Comparison of ENCODE assay signal across 17 cellular contexts in the genomic region with DNA sequence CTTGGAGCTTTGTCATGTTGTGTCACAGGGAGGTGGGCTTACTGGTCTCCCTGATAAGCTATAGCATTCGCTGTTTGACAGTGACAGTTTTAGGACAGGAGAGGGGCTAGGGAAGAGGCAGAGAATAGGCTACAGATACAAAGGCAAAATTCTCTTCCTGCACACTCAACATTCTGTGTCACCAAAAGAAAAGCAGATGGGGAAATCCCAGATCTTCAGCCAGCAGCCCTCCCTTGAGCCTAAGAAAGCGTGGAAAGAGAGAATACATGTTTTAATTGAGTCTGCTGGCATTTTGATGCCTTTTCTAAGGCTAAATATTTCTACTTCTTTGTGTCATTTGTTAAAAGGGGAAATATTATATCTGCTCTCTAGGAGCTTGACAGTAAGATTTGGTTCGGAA.
DNase-seq lines count a peak whose midpoint lies in the region; ATAC-seq, FAIRE-seq and TF ChIP-seq lines count a peak whose summit lies in the region.
"Had no signal": no experiment of that assay in that cellular context is flagged by ENCODE, and none has a peak within 500 bp of the region (broad histone marks: within the 10 kb centered on the region; RNA-seq: fewer than 3 reads in every experiment).

No MANE protein-coding gene starts in this region.

- intact Hi-C loops in Right ventricle myocardium inferior (cut with DNase I) (no loop called here), right cardiac atrium (cut with DNase I) (no loop called here)

- no peak overlapping the region for H2BK15ac ChIP-seq in H1 (ENCODE audit: low read length)

- H4K5ac ChIP-seq in H1 (ENCODE audit: insufficient read length, low read depth, low read length): no peak overlapping the region

- H3K27me3 ChIP-seq in right cardiac atrium (ENCODE audit: control insufficient read depth, insufficient read depth): no peaks in the 10 kb centered on the region
- H3K27me3 ChIP-seq in H1 (replicated peaks in 1 of 4; ENCODE audit: control insufficient read depth in 3 of 4, extremely low read depth in 1 of 4, insufficient read depth in 3 of 4, low read length in 3 of 4): no peaks in the 10 kb centered on the region
- no peaks in the 10 kb centered on the region for H3K27me3 ChIP-seq in layer of hippocampus (ENCODE audit: control insufficient read depth, insufficient read depth, low read length)
- H3K27me3 ChIP-seq: BLaER1 had no signal

- H3K9me3 ChIP-seq in right cardiac atrium (ENCODE audit: control insufficient read depth, low read length) (no peaks in the 10 kb centered on the region), H1 (ENCODE audit: insufficient read depth in 2 of 2, low read depth in 1 of 2, low read length in 1 of 2) (no peaks in the 10 kb centered on the region)
- H3K9me3 ChIP-seq: BLaER1 had no signal

- H3K4me3 ChIP-seq in right cardiac atrium (ENCODE audit: low read length): no peak overlapping the region
- H3K4me3 ChIP-seq in H1 (ENCODE audit: extremely low read depth in 1 of 4, insufficient read depth in 2 of 4, low read depth in 3 of 4, low read length in 4 of 4): no peak overlapping the region
- H3K4me3 ChIP-seq: BLaER1 had no signal

- H2BK20ac ChIP-seq in H1 (ENCODE audit: low read length): no peak overlapping the region

- H3K36me3 ChIP-seq in H1 (ENCODE audit: control insufficient read depth in 2 of 4, insufficient read depth in 4 of 4, low read length in 3 of 4): no peaks in the 10 kb centered on the region
- H3K36me3 ChIP-seq: BLaER1 had no signal

- H3K4me1 ChIP-seq in right cardiac atrium (ENCODE audit: control insufficient read depth, insufficient read depth, low read length) (no peaks in the 10 kb centered on the region), H1 (replicated peaks in 1 of 4; ENCODE audit: control insufficient read depth in 3 of 4, insufficient read depth in 4 of 4, low read length in 3 of 4) (peaks cover 0 to 9% (median 5%) of the 10 kb centered on the region in 4 experiments; a peak in 3 of 7 replicates)

- WGBS in right cardiac atrium: 60% methylated on average over 3 of the region's 3 CpGs
- 85% methylated on average over 3 of the region's 3 CpGs; no CpG with 5 or more reads in 1 of the 2 experiments for WGBS in H1 (ENCODE audit: extremely low coverage in 1 of 2, insufficient coverage in 1 of 2, insufficient read length in 1 of 2, insufficient replicate concordance in 2 of 2, low coverage in 1 of 2, low lambda C conversion rate in 2 of 2, missing lambda C conversion rate in 1 of 2), 2 experiments

- no peak overlapping the region for H3K4me2 ChIP-seq in H1 (ENCODE audit: insufficient read depth in 1 of 2, low read depth in 2 of 2, low read length in 2 of 2)
- H3K4me2 ChIP-seq: BLaER1, KMS-11 had no signal

- no peak overlapping the region for H2BK12ac ChIP-seq in H1 (ENCODE audit: low read depth, low read length)

- no peak overlapping the region for H4K91ac ChIP-seq in H1 (replicated peaks; ENCODE audit: insufficient read length, low read length)

- no peak overlapping the region for H2BK5ac ChIP-seq in H1 (ENCODE audit: low read depth, low read length)

- no peak overlapping the region for H4K8ac ChIP-seq in H1 (ENCODE audit: extremely low read depth, insufficient read depth, low read length)

- TF ChIP-seq CTCF in H1 (IDR thresholded peaks at IDR 0.05; ENCODE audit: control extremely low read depth in 1 of 3, insufficient read depth in 1 of 3, low read depth in 1 of 3, low read length in 3 of 3): no peak

- H3K18ac ChIP-seq in H1 (ENCODE audit: extremely low read depth, low read length): no peak overlapping the region

- no peak overlapping the region for H3K23ac ChIP-seq in H1 (ENCODE audit: insufficient read length)

- no peak overlapping the region for H3K9ac ChIP-seq in H1 (replicated peaks in 1 of 4; ENCODE audit: extremely low read depth in 1 of 4, low read depth in 3 of 4, low read length in 3 of 4)
- H3K9ac ChIP-seq: BLaER1, KMS-11 had no signal

- peak; percentile 21 for ATAC-seq in Right ventricle myocardium inferior
- ATAC-seq in right cardiac atrium: no peak
- ATAC-seq: CD8-positive, alpha-beta T cell had no signal

- no peaks in the 10 kb centered on the region for H4K20me1 ChIP-seq in H1 (replicated peaks in 1 of 2; ENCODE audit: control insufficient read depth in 1 of 2, insufficient read depth in 2 of 2, low read length in 2 of 2)
- H4K20me1 ChIP-seq: BLaER1 had no signal

- H3K27ac ChIP-seq in right cardiac atrium (ENCODE audit: low read length): no peak overlapping the region
- H3K27ac ChIP-seq in H1 (ENCODE audit: low read depth, low read length): no peak overlapping the region
- peak overlapping the region; percentile 23 for H3K27ac ChIP-seq in layer of hippocampus (ENCODE audit: low read depth, low read length)
- H3K27ac ChIP-seq: BLaER1, KMS-11 had no signal

- H3K4ac ChIP-seq in H1 (replicated peaks; ENCODE audit: insufficient read length, low read depth, low read length): no peak overlapping the region

- H3K79me1 ChIP-seq in H1 (ENCODE audit: low read depth, low read length): no peaks in the 10 kb centered on the region

- H3K14ac ChIP-seq in H1 (ENCODE audit: insufficient read length): no peak overlapping the region

- 0 out of 2 replicates have a peak overlapping the region, but pooled peaks have one; percentile 71 for H2AFZ ChIP-seq in H1 (ENCODE audit: low read length)

- H3K79me2 ChIP-seq in H1 (ENCODE audit: control insufficient read depth in 1 of 2, insufficient read depth in 2 of 2, low read length in 2 of 2): no peaks in the 10 kb centered on the region

- H3K23me2 ChIP-seq in H1 (ENCODE audit: low read depth, low read length): no peaks in the 10 kb centered on the region

- no peak overlapping the region for H2AK5ac ChIP-seq in H1 (ENCODE audit: low read depth, low read length)

- TF ChIP-seq RAD21 in H1 (IDR thresholded peaks at IDR 0.05 in 1 of 2, conservative IDR thresholded peaks at IDR 0.05 in 1 of 2; ENCODE audit: low read depth in 2 of 2, low read length in 2 of 2): no peak

- H2BK120ac ChIP-seq in H1 (replicated peaks; ENCODE audit: low read depth, low read length): no peak overlapping the region

- H3K56ac ChIP-seq in H1 (replicated peaks; ENCODE audit: insufficient read length, low read depth, low read length): no peak overlapping the region

- no peak for TF ChIP-seq EP300 in H1 (IDR thresholded peaks at IDR 0.05; ENCODE audit: borderline replicate concordance in 1 of 2, low read depth in 2 of 2, low read length in 2 of 2)

- no peak for TF ChIP-seq POLR2A in H1 (IDR thresholded peaks at IDR 0.05; ENCODE audit: control extremely low read depth in 1 of 2, low read depth in 2 of 2, low read length in 2 of 2)

- no peak for FAIRE-seq in H1 (lab: Jason Lieb, UNC)
- FAIRE-seq: A204.1, D721Med, GM12892 had no signal

- CTCF ChIA-PET in H1 (lab: Charles Lee; ENCODE audit: partially characterized antibody): interaction anchor here (1.3 to 2.1 kb wide), 2 partner anchors 11 to 43 kb away, joined by 3 to 6 read pairs; no protein-coding TSS in a partner anchor

- DNase-seq in Right ventricle myocardium inferior (ENCODE audit: missing footprints): no peak
- DNase-seq in right cardiac atrium: no peak
- no peak for DNase-seq in H1 (ENCODE audit: low read depth in 1 of 2, low spot score in 2 of 2)
- no peak for DNase-seq in cortex of kidney (lab: John Stamatoyannopoulos, UW)
- DNase-seq in putamen (ENCODE audit: low spot score): no peak
- no peak for DNase-seq in stimulated activated CD4-positive, alpha-beta T cell treated with anti-CD3 and anti-CD28 coated beads, Interleukin-2, amount 100 ng/mL, for 48 hours
- DNase-seq: CD8-positive, alpha-beta T cell; GF-D8; NCI-H1436; NCI-H2029; NCI-H510A had no signal

- POLR2A ChIA-PET in H1 (lab: Charles Lee; ENCODE audit: partially characterized antibody): no interaction called here

TF ChIP-seq in H1, 55 proteins besides CTCF, POLR2A, EP300 and RAD21:
- TF ChIP-seq, protein P1, sequence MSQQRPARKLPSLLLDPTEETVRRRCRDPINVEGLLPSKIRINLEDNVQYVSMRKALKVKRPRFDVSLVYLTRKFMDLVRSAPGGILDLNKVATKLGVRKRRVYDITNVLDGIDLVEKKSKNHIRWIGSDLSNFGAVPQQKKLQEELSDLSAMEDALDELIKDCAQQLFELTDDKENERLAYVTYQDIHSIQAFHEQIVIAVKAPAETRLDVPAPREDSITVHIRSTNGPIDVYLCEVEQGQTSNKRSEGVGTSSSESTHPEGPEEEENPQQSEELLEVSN (IDR thresholded peaks at IDR 0.05): no peak
- TF ChIP-seq KDM1A (IDR thresholded peaks at IDR 0.05; ENCODE audit: borderline replicate concordance, low read length) (no peak), SUZ12 (IDR thresholded peaks at IDR 0.05; ENCODE audit: low read length) (no peak), SP4 (IDR thresholded peaks at IDR 0.05; ENCODE audit: low read length) (no peak), BRCA1 (IDR thresholded peaks at IDR 0.05; ENCODE audit: low read depth, low read length) (no peak), GTF2F1 (IDR thresholded peaks at IDR 0.05; ENCODE audit: borderline replicate concordance, low read depth, low read length) (no peak), SAP30 (IDR thresholded peaks at IDR 0.05; ENCODE audit: insufficient read depth, insufficient replicate concordance, low read length) (no peak), HDAC6 (IDR thresholded peaks at IDR 0.05; ENCODE audit: low read depth, low read length) (no peak), EGR1 (IDR thresholded peaks at IDR 0.05; ENCODE audit: borderline replicate concordance, low read depth, low read length) (no peak), ZNF274 (IDR thresholded peaks at IDR 0.05; ENCODE audit: borderline replicate concordance, extremely low read depth, low read length) (no peak), BACH1 (IDR thresholded peaks at IDR 0.05; ENCODE audit: low read length) (no peak), KDM5A (IDR thresholded peaks at IDR 0.05; ENCODE audit: low read length) (no peak), TBP (IDR thresholded peaks at IDR 0.05; ENCODE audit: low read depth, low read length) (no peak), TCF12 (IDR thresholded peaks at IDR 0.05; ENCODE audit: low read depth, low read length) (no peak), CBX5 (IDR thresholded peaks at IDR 0.05; ENCODE audit: low read depth, low read length) (no peak)
